In the genomic region with DNA sequence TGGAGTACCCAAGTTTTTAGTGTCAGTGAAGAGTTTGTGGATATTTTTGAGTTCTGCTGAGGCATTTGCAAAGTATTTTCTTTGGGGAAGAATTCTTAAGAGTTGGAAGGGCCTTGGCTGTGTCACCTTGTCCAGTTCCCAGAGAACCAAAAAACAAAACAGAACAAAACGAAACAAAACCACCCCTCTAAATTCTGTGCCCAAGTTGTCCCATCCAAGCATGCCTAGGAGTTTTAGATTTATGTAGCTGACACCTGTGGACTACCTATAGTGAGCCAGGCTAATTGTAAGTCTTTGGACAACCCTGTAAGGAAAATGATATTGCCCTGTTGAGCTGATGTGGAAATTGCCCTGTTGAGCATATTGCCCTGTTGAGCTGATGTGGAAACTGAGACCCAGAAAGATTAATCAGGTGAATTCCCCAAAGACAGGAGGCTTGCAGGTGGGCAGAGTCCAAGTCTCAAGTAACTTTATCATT, we compare ENCODE assay signal across 1 cellular context.
TF ChIP-seq lines count a peak whose summit lies in the region.

No MANE protein-coding gene starts in this region.

TF ChIP-seq in HepG2, 621 proteins besides CTCF, POLR2A, EP300 and RAD21:
- peak; percentile 50; the same call in 1 of the 2 replicates for TF ChIP-seq ERF (CRISPR knock-in tag; IDR thresholded peaks at IDR 0.05)
- 0 out of 2 replicates have a peak, but pooled peaks have one; percentile 13 for TF ChIP-seq ZKSCAN8 (CRISPR knock-in tag; IDR thresholded peaks at IDR 0.05; ENCODE audit: borderline replicate concordance)
- 0 out of 2 replicates have a peak, but pooled peaks have one; percentile 23 for TF ChIP-seq TEF (CRISPR knock-in tag; IDR thresholded peaks at IDR 0.05)
- no peak for TF ChIP-seq HNF4G (IDR thresholded peaks at IDR 0.05; ENCODE audit: borderline replicate concordance, low read depth, low read length)
- 0 out of 2 replicates have a peak, but pooled peaks have one; percentile 4 for TF ChIP-seq HNF4G (CRISPR knock-in tag; IDR thresholded peaks at IDR 0.05; ENCODE audit: borderline replicate concordance, low read depth)
- no peak for TF ChIP-seq GZF1 (CRISPR knock-in tag; IDR thresholded peaks at IDR 0.05)
- TF ChIP-seq, protein P1, sequence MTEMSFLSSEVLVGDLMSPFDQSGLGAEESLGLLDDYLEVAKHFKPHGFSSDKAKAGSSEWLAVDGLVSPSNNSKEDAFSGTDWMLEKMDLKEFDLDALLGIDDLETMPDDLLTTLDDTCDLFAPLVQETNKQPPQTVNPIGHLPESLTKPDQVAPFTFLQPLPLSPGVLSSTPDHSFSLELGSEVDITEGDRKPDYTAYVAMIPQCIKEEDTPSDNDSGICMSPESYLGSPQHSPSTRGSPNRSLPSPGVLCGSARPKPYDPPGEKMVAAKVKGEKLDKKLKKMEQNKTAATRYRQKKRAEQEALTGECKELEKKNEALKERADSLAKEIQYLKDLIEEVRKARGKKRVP (CRISPR knock-in tag; IDR thresholded peaks at IDR 0.05): 0 out of 4 replicates have a peak, but pooled peaks of 1 of the 2 experiments have one; percentile 13
- no peak for TF ChIP-seq PBX3 (CRISPR knock-in tag; IDR thresholded peaks at IDR 0.05; ENCODE audit: borderline replicate concordance)
- TF ChIP-seq ZNF589 (CRISPR knock-in tag; conservative IDR thresholded peaks at IDR 0.05): 0 out of 2 replicates have a peak, but pooled peaks have one; percentile 8
- 0 out of 2 replicates have a peak, but pooled peaks have one; percentile 30 for TF ChIP-seq ZNF800 (CRISPR knock-in tag; IDR thresholded peaks at IDR 0.05)
- no peak for TF ChIP-seq ZNF282 (IDR thresholded peaks at IDR 0.05; ENCODE audit: partially characterized antibody)
- TF ChIP-seq ZNF501 (CRISPR knock-in tag; IDR thresholded peaks at IDR 0.05): 0 out of 2 replicates have a peak, but pooled peaks have one; percentile 23
- peak; percentile 69 for TF ChIP-seq DBP (CRISPR knock-in tag; IDR thresholded peaks at IDR 0.05; ENCODE audit: not compliant biosample characterization)
- 0 out of 2 replicates have a peak, but pooled peaks have one; percentile 3 for TF ChIP-seq MED13 (CRISPR knock-in tag; IDR thresholded peaks at IDR 0.05)
- TF ChIP-seq, protein P2, sequence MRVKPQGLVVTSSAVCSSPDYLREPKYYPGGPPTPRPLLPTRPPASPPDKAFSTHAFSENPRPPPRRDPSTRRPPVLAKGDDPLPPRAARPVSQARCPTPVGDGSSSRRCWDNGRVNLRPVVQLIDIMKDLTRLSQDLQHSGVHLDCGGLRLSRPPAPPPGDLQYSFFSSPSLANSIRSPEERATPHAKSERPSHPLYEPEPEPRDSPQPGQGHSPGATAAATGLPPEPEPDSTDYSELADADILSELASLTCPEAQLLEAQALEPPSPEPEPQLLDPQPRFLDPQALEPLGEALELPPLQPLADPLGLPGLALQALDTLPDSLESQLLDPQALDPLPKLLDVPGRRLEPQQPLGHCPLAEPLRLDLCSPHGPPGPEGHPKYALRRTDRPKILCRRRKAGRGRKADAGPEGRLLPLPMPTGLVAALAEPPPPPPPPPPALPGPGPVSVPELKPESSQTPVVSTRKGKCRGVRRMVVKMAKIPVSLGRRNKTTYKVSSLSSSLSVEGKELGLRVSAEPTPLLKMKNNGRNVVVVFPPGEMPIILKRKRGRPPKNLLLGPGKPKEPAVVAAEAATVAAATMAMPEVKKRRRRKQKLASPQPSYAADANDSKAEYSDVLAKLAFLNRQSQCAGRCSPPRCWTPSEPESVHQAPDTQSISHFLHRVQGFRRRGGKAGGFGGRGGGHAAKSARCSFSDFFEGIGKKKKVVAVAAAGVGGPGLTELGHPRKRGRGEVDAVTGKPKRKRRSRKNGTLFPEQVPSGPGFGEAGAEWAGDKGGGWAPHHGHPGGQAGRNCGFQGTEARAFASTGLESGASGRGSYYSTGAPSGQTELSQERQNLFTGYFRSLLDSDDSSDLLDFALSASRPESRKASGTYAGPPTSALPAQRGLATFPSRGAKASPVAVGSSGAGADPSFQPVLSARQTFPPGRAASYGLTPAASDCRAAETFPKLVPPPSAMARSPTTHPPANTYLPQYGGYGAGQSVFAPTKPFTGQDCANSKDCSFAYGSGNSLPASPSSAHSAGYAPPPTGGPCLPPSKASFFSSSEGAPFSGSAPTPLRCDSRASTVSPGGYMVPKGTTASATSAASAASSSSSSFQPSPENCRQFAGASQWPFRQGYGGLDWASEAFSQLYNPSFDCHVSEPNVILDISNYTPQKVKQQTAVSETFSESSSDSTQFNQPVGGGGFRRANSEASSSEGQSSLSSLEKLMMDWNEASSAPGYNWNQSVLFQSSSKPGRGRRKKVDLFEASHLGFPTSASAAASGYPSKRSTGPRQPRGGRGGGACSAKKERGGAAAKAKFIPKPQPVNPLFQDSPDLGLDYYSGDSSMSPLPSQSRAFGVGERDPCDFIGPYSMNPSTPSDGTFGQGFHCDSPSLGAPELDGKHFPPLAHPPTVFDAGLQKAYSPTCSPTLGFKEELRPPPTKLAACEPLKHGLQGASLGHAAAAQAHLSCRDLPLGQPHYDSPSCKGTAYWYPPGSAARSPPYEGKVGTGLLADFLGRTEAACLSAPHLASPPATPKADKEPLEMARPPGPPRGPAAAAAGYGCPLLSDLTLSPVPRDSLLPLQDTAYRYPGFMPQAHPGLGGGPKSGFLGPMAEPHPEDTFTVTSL (CRISPR knock-in tag; IDR thresholded peaks at IDR 0.05; ENCODE audit: borderline replicate concordance): peak; percentile 17; the same call in 1 of the 2 replicates
- TF ChIP-seq ZNF878 (CRISPR knock-in tag; IDR thresholded peaks at IDR 0.05): 0 out of 2 replicates have a peak, but pooled peaks have one; percentile 47
- 0 out of 2 replicates have a peak, but pooled peaks have one; percentile 28 for TF ChIP-seq ZNF670 (CRISPR knock-in tag; IDR thresholded peaks at IDR 0.05; ENCODE audit: borderline replicate concordance)
- TF ChIP-seq ISX (CRISPR knock-in tag; conservative IDR thresholded peaks at IDR 0.05): no peak
- TF ChIP-seq, protein P3, sequence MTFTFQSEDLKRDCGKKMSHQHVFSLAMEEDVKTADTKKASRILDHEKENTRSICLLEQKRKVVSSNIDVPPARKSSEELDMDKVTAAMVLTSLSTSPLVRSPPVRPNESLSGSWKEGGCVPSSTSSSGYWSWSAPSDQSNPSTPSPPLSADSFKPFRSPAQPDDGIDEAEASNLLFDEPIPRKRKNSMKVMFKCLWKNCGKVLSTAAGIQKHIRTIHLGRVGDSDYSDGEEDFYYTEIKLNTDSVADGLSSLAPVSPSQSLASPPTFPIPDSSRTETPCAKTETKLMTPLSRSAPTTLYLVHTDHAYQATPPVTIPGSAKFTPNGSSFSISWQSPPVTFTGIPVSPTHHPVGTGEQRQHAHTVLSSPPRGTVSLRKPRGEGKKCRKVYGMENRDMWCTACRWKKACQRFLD (CRISPR knock-in tag; IDR thresholded peaks at IDR 0.05; ENCODE audit: borderline replicate concordance): no peak
- 0 out of 2 replicates have a peak, but pooled peaks have one; percentile 3 for TF ChIP-seq ZNF460 (CRISPR knock-in tag; IDR thresholded peaks at IDR 0.05; ENCODE audit: borderline replicate concordance)
- TF ChIP-seq RFXANK (CRISPR knock-in tag; IDR thresholded peaks at IDR 0.05): 0 out of 2 replicates have a peak, but pooled peaks have one; percentile 10
- TF ChIP-seq ZNF232 (CRISPR knock-in tag; IDR thresholded peaks at IDR 0.05; ENCODE audit: borderline replicate concordance): peak; percentile 19; the same call in 1 of the 2 replicates
- 0 out of 2 replicates have a peak, but pooled peaks have one; percentile 10 for TF ChIP-seq ZNF816 (CRISPR knock-in tag; IDR thresholded peaks at IDR 0.05; ENCODE audit: borderline replicate concordance)
- TF ChIP-seq KAT7 (CRISPR knock-in tag; IDR thresholded peaks at IDR 0.05; ENCODE audit: borderline replicate concordance): no peak
- TF ChIP-seq ZNF33A (CRISPR knock-in tag; IDR thresholded peaks at IDR 0.05; ENCODE audit: borderline replicate concordance): 0 out of 2 replicates have a peak, but pooled peaks have one; percentile 28
